Comparison of ENCODE assay signal across 19 cellular contexts in genomic region chr6:25186919-25187318, GRCh38.
DNase-seq lines count a peak whose midpoint lies in the region; ATAC-seq and TF ChIP-seq lines count a peak whose summit lies in the region.
"Had no signal": no experiment of that assay in that cellular context is flagged by ENCODE, and none has a peak within 500 bp of the region (broad histone marks: within the 10 kb centered on the region; RNA-seq: fewer than 3 reads in every experiment).

No MANE protein-coding gene starts in this region.

- H3K9me3 ChIP-seq in MM.1S (replicated peaks; ENCODE audit: insufficient read depth, low read length) (no peaks in the 10 kb centered on the region), WERI-Rb-1 (ENCODE audit: severe bottlenecking) (peaks cover 3% of the 10 kb centered on the region)
- H3K9me3 ChIP-seq: HAP-1 had no signal

- no peak overlapping the region for H3K4me3 ChIP-seq in MM.1S (ENCODE audit: low read length)
- H3K4me3 ChIP-seq in WERI-Rb-1 (ENCODE audit: low read depth, low read length) = no peak overlapping the region
- H3K4me3 ChIP-seq: HAP-1 had no signal

- DNase-seq in DMS53 (lab: John Stamatoyannopoulos, UW) (peak; percentile 24), MM.1S (peak; percentile 50), foreskin keratinocyte (no peak), A172 (ENCODE audit: low spot score) (no peak), WERI-Rb-1 (no peak), NK-92 (lab: John Stamatoyannopoulos, UW; ENCODE audit: unreplicated experiment) (no peak)
- DNase-seq: DMS 273 treated with DMSO at 0.1 percent for 48 hours; KBM-7; NCI-H1048; NCI-H1436 treated with DMSO at 0.1 percent for 48 hours; NCI-H2081; NCI-H526; NK-92 treated with Interleukin-12 subunit alpha and Interleukin-12 subunit beta, amount 100 ng/mL, for 24 hours; OCI-M1 had no signal

- H2AFZ ChIP-seq in MM.1S (ENCODE audit: low read length) = peak overlapping the region; percentile 45

- H4K20me1 ChIP-seq in MM.1S (ENCODE audit: insufficient read depth, low read length) = no peaks in the 10 kb centered on the region

- H3K9me2 ChIP-seq in MM.1S (replicated peaks; ENCODE audit: insufficient read depth, low read length) = no peaks in the 10 kb centered on the region

- H3F3A ChIP-seq in MM.1S (ENCODE audit: insufficient read depth, low read length) = no peaks in the 10 kb centered on the region

- H3K79me2 ChIP-seq in MM.1S (ENCODE audit: low read length) = no peaks in the 10 kb centered on the region

- H3K36me3 ChIP-seq in MM.1S (replicated peaks; ENCODE audit: insufficient read depth, low read length) (no peaks in the 10 kb centered on the region), WERI-Rb-1 (no peaks in the 10 kb centered on the region)
- H3K36me3 ChIP-seq: HAP-1 had no signal

- H3K27me3 ChIP-seq in MM.1S (replicated peaks; ENCODE audit: insufficient read depth, low read length) (no peaks in the 10 kb centered on the region), foreskin keratinocyte (no peaks in the 10 kb centered on the region), WERI-Rb-1 (ENCODE audit: insufficient read depth, low read depth, severe bottlenecking) (no peaks in the 10 kb centered on the region)

- peak; percentile 45 for ATAC-seq in GM18870 (IDR thresholded peaks at IDR 0.05; ENCODE audit: unreplicated experiment)
- ATAC-seq in foreskin keratinocyte = peak; percentile 49
- ATAC-seq in GM18498 (IDR thresholded peaks at IDR 0.05; ENCODE audit: unreplicated experiment) = no peak

- TF ChIP-seq CTCF in MM.1S (IDR thresholded peaks at IDR 0.05; ENCODE audit: low read length) (no peak), foreskin keratinocyte (conservative IDR thresholded peaks at IDR 0.05) (no peak), WERI-Rb-1 (IDR thresholded peaks at IDR 0.05; ENCODE audit: low read depth, low read length) (no peak)

- no peak overlapping the region for H3K9ac ChIP-seq in MM.1S (ENCODE audit: low read length)

- H3K4me1 ChIP-seq in MM.1S (ENCODE audit: low read length) = peaks cover 18% of the 10 kb centered on the region
- H3K4me1 ChIP-seq in foreskin keratinocyte = no peaks in the 10 kb centered on the region
- H3K4me1 ChIP-seq: HAP-1 had no signal

- peak overlapping the region; percentile 17; the same call in 1 of the 2 replicates for H3K4me2 ChIP-seq in MM.1S (ENCODE audit: low read depth, low read length)

- H3K27ac ChIP-seq in MM.1S (ENCODE audit: low read length) = no peak overlapping the region
- H3K27ac ChIP-seq in foreskin keratinocyte = no peak overlapping the region
- H3K27ac ChIP-seq in WERI-Rb-1 = no peak overlapping the region
- H3K27ac ChIP-seq: C4-2B, RWPE1 had no signal

Comparison
In these comparisons a context has a peak if more than half of its experiments do, and no peak if none do; other contexts are left out.
1. DNase-seq: peak in DMS53 (single experiment) and MM.1S (single experiment); none in foreskin keratinocyte (0 of 2), A172 (single experiment), WERI-Rb-1 (single experiment) and NK-92 (single experiment).